16 cellular contexts compared by ENCODE assay signal in genomic region chr21:14870841-14871126, GRCh38.
A peak's percentile ranks its signal among the peaks of the same experiment; 100 is the strongest.
DNase-seq lines count a peak whose midpoint lies in the region; ATAC-seq and TF ChIP-seq lines count a peak whose summit lies in the region.
"Had no signal": no experiment of that assay in that cellular context is flagged by ENCODE, and none has a peak within 500 bp of the region (broad histone marks: within the 10 kb centered on the region; RNA-seq: fewer than 3 reads in every experiment).

No MANE protein-coding gene starts in this region.

- H4K20me1 ChIP-seq in OCI-LY3 (ENCODE audit: insufficient read depth, low read length), result no peaks in the 10 kb centered on the region

- H3K27me3 ChIP-seq in OCI-LY3 (ENCODE audit: low read depth, low read length) (no peaks in the 10 kb centered on the region), parathyroid adenoma (ENCODE audit: control insufficient read depth, insufficient read depth, low read length) (no peaks in the 10 kb centered on the region), body of pancreas (no peaks in the 10 kb centered on the region)
- H3K27me3 ChIP-seq: heart right ventricle, SJCRH30 had no signal

- H3K79me2 ChIP-seq in OCI-LY3 (ENCODE audit: low read length), result no peaks in the 10 kb centered on the region
- H3K79me2 ChIP-seq in parathyroid adenoma, result no peaks in the 10 kb centered on the region

- H3K4me1 ChIP-seq in OCI-LY3 (ENCODE audit: low read length), result peaks cover 68% of the 10 kb centered on the region
- H3K4me1 ChIP-seq in parathyroid adenoma, result no peaks in the 10 kb centered on the region
- H3K4me1 ChIP-seq in body of pancreas, result peaks cover 9% of the 10 kb centered on the region
- H3K4me1 ChIP-seq: psoas muscle had no signal

- TF ChIP-seq POLR2A in lower leg skin (IDR thresholded peaks at IDR 0.05), result no peak
- TF ChIP-seq POLR2A in body of pancreas (IDR thresholded peaks at IDR 0.05), result no peak

- H3K9me3 ChIP-seq in OCI-LY3 (ENCODE audit: insufficient read depth, low read length) (no peaks in the 10 kb centered on the region), parathyroid adenoma (ENCODE audit: control insufficient read depth, low read length) (no peaks in the 10 kb centered on the region), body of pancreas (no peaks in the 10 kb centered on the region)
- H3K9me3 ChIP-seq: heart right ventricle, psoas muscle, SJCRH30 had no signal

- H3K4me3 ChIP-seq in OCI-LY3 (ENCODE audit: low read length) (peak overlapping the region; percentile 48), parathyroid adenoma (ENCODE audit: low read depth, low read length) (peak overlapping the region; percentile 8), lower leg skin (ENCODE audit: low read depth, poor library complexity, severe bottlenecking) (no peak overlapping the region), body of pancreas (no peak overlapping the region)
- H3K4me3 ChIP-seq: heart right ventricle, psoas muscle, SJCRH30 had no signal

- no peak for TF ChIP-seq CTCF in OCI-LY3 (IDR thresholded peaks at IDR 0.05; ENCODE audit: low read depth, low read length)
- TF ChIP-seq CTCF in parathyroid adenoma (IDR thresholded peaks at IDR 0.05), result no peak
- no peak for TF ChIP-seq CTCF in omental fat pad (IDR thresholded peaks at IDR 0.05)
- TF ChIP-seq CTCF in lower leg skin (IDR thresholded peaks at IDR 0.05), result no peak
- TF ChIP-seq CTCF in body of pancreas (IDR thresholded peaks at IDR 0.05), result no peak

- WGBS in lower leg skin, 2 donors, result 54 to 61% methylated on average over 2 of the region's 2 CpGs
- 40 to 41% methylated on average over 2 of the region's 2 CpGs for WGBS in body of pancreas, 2 donors

- no peak overlapping the region for H2AFZ ChIP-seq in OCI-LY3 (ENCODE audit: low read depth, low read length)
- H2AFZ ChIP-seq in parathyroid adenoma, result no peak overlapping the region

- H3K36me3 ChIP-seq in OCI-LY3 (replicated peaks; ENCODE audit: low read depth, low read length) (no peaks in the 10 kb centered on the region), parathyroid adenoma (ENCODE audit: control insufficient read depth, insufficient read depth, low read length) (no peaks in the 10 kb centered on the region), body of pancreas (replicated peaks in 1 of 2; ENCODE audit: insufficient read depth in 1 of 2, low read depth in 2 of 2) (no peaks in the 10 kb centered on the region)
- H3K36me3 ChIP-seq: heart right ventricle, SJCRH30 had no signal

- H3K4me2 ChIP-seq in OCI-LY3 (ENCODE audit: low read length) (peak overlapping the region; percentile 70), parathyroid adenoma (ENCODE audit: low read length) (peak overlapping the region; percentile 47)

- DNase-seq in stimulated activated CD8-positive, alpha-beta memory T cell treated with anti-CD3 and anti-CD28 coated beads, Interleukin-4, amount 100 ng/mL, for 48 hours, result no peak
- DNase-seq in omental fat pad (ENCODE audit: low spot score), result no peak
- no peak for DNase-seq in lower leg skin (ENCODE audit: low spot score in 2 of 2)
- DNase-seq in body of pancreas, result no peak
- DNase-seq: activated CD4-positive, alpha-beta T cell treated with anti-CD3 and anti-CD28 coated beads for 1 hour; heart right ventricle; NCI-H146; NCI-H446; psoas muscle; SJCRH30; T-helper 9 cell had no signal

- H3K27ac ChIP-seq in OCI-LY3 (ENCODE audit: low read length), result peak overlapping the region; percentile 93
- H3K27ac ChIP-seq in parathyroid adenoma, result no peak overlapping the region
- H3K27ac ChIP-seq in body of pancreas, result no peak overlapping the region
- H3K27ac ChIP-seq: psoas muscle, SJCRH30 had no signal

- H3K9ac ChIP-seq in OCI-LY3 (ENCODE audit: low read length) (peak overlapping the region; percentile 61), parathyroid adenoma (no peak overlapping the region)

- intact Hi-C loops in lower leg skin (cut with DNase I; ENCODE audit: low total_unique reads), result no loop called here
- intact Hi-C loops in body of pancreas (cut with DNase I), result no loop called here

- ATAC-seq in GM18870 (IDR thresholded peaks at IDR 0.05; ENCODE audit: unreplicated experiment) (peak; percentile 9), HG02678 (IDR thresholded peaks at IDR 0.05; ENCODE audit: unreplicated experiment) (peak; percentile 25), omental fat pad (ENCODE audit: low FRiP score) (no peak), body of pancreas (no peak)
- ATAC-seq: heart right ventricle; natural killer cell treated with Interleukin-12 subunit alpha and Interleukin-12 subunit beta and Interleukin-15 and Interleukin-18, amount 100 ng/mL, for 72 hours; psoas muscle had no signal

Comparison
In these comparisons a context has a peak if more than half of its experiments do, and no peak if none do; other contexts are left out.
1. ATAC-seq: peak in GM18870 (single experiment) and HG02678 (single experiment); none in omental fat pad (single experiment) and body of pancreas (single experiment).
2. H3K4me3 ChIP-seq: peak in OCI-LY3 (single experiment) and parathyroid adenoma (single experiment); none in lower leg skin (single experiment) and body of pancreas (0 of 2).